ENCODE assay signal across 21 cellular contexts in the genomic region with DNA sequence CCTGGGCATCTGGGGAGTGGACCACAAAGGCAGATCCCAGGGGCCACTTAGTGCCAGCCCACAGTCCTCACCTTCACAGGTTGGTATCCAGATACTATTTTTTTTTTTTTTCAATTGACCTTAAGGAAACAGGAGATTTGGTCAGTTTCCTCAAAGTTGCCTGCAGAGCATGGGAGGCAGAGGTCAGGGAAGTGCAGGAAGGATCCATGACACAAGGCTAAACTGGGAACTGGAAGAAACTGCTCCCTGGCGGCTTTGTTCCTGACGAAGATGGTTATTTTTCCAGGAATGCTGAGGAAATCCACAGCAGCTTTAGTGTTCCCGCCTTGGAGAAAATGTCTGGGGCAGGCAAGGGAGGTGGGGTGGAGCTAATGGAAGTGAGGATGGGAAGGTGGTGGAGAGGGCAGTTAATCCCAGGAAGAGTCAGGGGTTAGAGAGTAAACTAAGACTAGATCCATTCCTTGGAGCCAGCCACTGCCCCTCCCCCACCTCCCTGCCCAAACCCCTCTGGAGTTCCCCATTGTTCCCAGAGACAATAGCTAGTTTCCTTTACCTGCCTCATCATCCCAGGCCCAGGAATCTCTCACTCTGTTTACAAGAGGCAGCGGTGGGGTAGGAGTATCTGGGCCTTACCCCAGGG. TPM values are rescaled to one million over a fixed set of nuclear protein-coding genes. Genes with fewer than 3 reads are reported as not detected.
DNase-seq lines count a peak whose midpoint lies in the region; ATAC-seq and TF ChIP-seq lines count a peak whose summit lies in the region.
"Had no signal": no experiment of that assay in that cellular context is flagged by ENCODE, and none has a peak within 500 bp of the region (broad histone marks: within the 10 kb centered on the region; RNA-seq: fewer than 3 reads in every experiment).

No MANE protein-coding gene starts in this region.

- DNase-seq in CD8-positive, alpha-beta memory T cell: no peak
- DNase-seq in SJCRH30 (no peak), left ventricle myocardium superior (peak; percentile 29), D341Med (ENCODE audit: low spot score) (no peak), nephron progenitor cell (no peak), anterior cingulate cortex (lab: John Stamatoyannopoulos, UW) (no peak)
- DNase-seq: ACHN; activated CD4-positive, alpha-beta T cell treated with anti-CD3 and anti-CD28 coated beads for 4 hours; effector CD8-positive, alpha-beta T cell; NCI-H146; NCI-H446 treated with DMSO at 0.1 percent for 48 hours; spleen; stimulated activated naive CD4-positive, alpha-beta T cell treated with Interleukin-2 at 50 U/mL for 16 hours; T-helper 9 cell had no signal

- ATAC-seq in left ventricle myocardium superior (peak; percentile 56), GM18520 (IDR thresholded peaks at IDR 0.05; ENCODE audit: unreplicated experiment) (no peak)

- H3K4me3 Mint-ChIP-seq in CD8-positive, alpha-beta memory T cell: no peak overlapping the region
- H3K4me3 Mint-ChIP-seq in nephron: no peak overlapping the region
- no peak overlapping the region for H3K4me3 Mint-ChIP-seq in nephron progenitor cell
- H3K4me3 Mint-ChIP-seq: activated naive CD8-positive, alpha-beta T cell had no signal

- no peaks in the 10 kb centered on the region for H3K4me1 ChIP-seq in CD8-positive, alpha-beta memory T cell (ENCODE audit: insufficient read depth, low read length)
- peaks cover 59% of the 10 kb centered on the region for H3K4me1 ChIP-seq in SJCRH30
- H3K4me1 ChIP-seq: spleen had no signal

- CTCF ChIA-PET in CD8-positive, alpha-beta memory T cell (lab: Charles Lee): interaction anchor here (0.6 to 1.3 kb wide), 2 partner anchors 14 to 20 kb away, joined by 3 read pairs; no protein-coding TSS in a partner anchor

- peaks cover 9 to 30% of the 10 kb centered on the region in 2 donors for H3K27me3 Mint-ChIP-seq in CD8-positive, alpha-beta memory T cell
- H3K27me3 Mint-ChIP-seq in nephron (ENCODE audit: low read depth) (peaks cover 6% of the 10 kb centered on the region), nephron progenitor cell (ENCODE audit: low read depth, poor library complexity) (peaks cover 13% of the 10 kb centered on the region)

- no peaks in the 10 kb centered on the region for H3K4me1 Mint-ChIP-seq in CD8-positive, alpha-beta memory T cell
- H3K4me1 Mint-ChIP-seq in nephron (peaks cover 46% of the 10 kb centered on the region), nephron progenitor cell (peaks cover 51% of the 10 kb centered on the region)

- no peaks in the 10 kb centered on the region for H3K27me3 ChIP-seq in CD8-positive, alpha-beta memory T cell (ENCODE audit: insufficient read depth, low read length, poor library complexity, severe bottlenecking)
- H3K27me3 ChIP-seq in SJCRH30: no peaks in the 10 kb centered on the region
- H3K27me3 ChIP-seq: foreskin keratinocyte, spleen had no signal

- intact Hi-C loops in left ventricle myocardium superior (cut with micrococcal nuclease): no loop called here

- no peaks in the 10 kb centered on the region for H3K36me3 ChIP-seq in CD8-positive, alpha-beta memory T cell (ENCODE audit: insufficient read depth, low read length)
- H3K36me3 ChIP-seq in SJCRH30: no peaks in the 10 kb centered on the region
- H3K36me3 ChIP-seq: spleen had no signal

- no peak overlapping the region for H3K4me3 ChIP-seq in CD8-positive, alpha-beta memory T cell (ENCODE audit: low read length)
- no peak overlapping the region for H3K4me3 ChIP-seq in SJCRH30
- H3K4me3 ChIP-seq: spleen had no signal

- H3K9me3 Mint-ChIP-seq in CD8-positive, alpha-beta memory T cell: no peaks in the 10 kb centered on the region
- no peaks in the 10 kb centered on the region for H3K9me3 Mint-ChIP-seq in nephron
- no peaks in the 10 kb centered on the region for H3K9me3 Mint-ChIP-seq in nephron progenitor cell

- H3K9me3 ChIP-seq in CD8-positive, alpha-beta memory T cell (ENCODE audit: low read length): no peaks in the 10 kb centered on the region
- no peaks in the 10 kb centered on the region for H3K9me3 ChIP-seq in SJCRH30 (replicated peaks)
- H3K9me3 ChIP-seq: spleen had no signal

- POLR2A ChIA-PET in CD8-positive, alpha-beta memory T cell (lab: Charles Lee): no interaction called here

- TF ChIP-seq CTCF in nephron (IDR thresholded peaks at IDR 0.05; ENCODE audit: unreplicated experiment in 3 of 3) (no peak), nephron progenitor cell (IDR thresholded peaks at IDR 0.05) (no peak)

- H3K36me3 Mint-ChIP-seq in CD8-positive, alpha-beta memory T cell: peaks cover 0 to 3% (median 0%) of the 10 kb centered on the region in 3 donors
- H3K36me3 Mint-ChIP-seq in nephron (ENCODE audit: low read depth) (no peaks in the 10 kb centered on the region), nephron progenitor cell (ENCODE audit: low read depth) (no peaks in the 10 kb centered on the region)
- H3K36me3 Mint-ChIP-seq: activated naive CD8-positive, alpha-beta T cell had no signal

- peak overlapping the region in 1 of 8 donors; percentile 27 for H3K27ac Mint-ChIP-seq in CD8-positive, alpha-beta memory T cell
- H3K27ac Mint-ChIP-seq in nephron: peak overlapping the region; percentile 35 to 72 (median 63)
- no peak overlapping the region for H3K27ac Mint-ChIP-seq in nephron progenitor cell
- H3K27ac Mint-ChIP-seq: activated naive CD8-positive, alpha-beta T cell had no signal

- peak overlapping the region; percentile 47 for H3K27ac ChIP-seq in CD8-positive, alpha-beta memory T cell (ENCODE audit: low read depth, low read length)
- H3K27ac ChIP-seq in SJCRH30: peak overlapping the region; percentile 99
- H3K27ac ChIP-seq: HL-60, spleen had no signal

RNA-seq across cellular contexts. Expression of a gene that starts 14.3 kb away (rescaled TPM):
- not detected for total RNA-seq in CD8-positive, alpha-beta memory T cell
- not detected for polyA plus RNA-seq in CD8-positive, alpha-beta memory T cell
- 106 and 116 TPM in 2 replicates for total RNA-seq in SJCRH30 (2014; rRNA removed; shearing (Covaris generic))
- 0.67 TPM for total RNA-seq in left ventricle myocardium superior
- total RNA-seq: foreskin keratinocyte, mononuclear cell, osteoblast had no signal
- polyA plus RNA-seq: foreskin keratinocyte had no signal

RNA-seq across cellular contexts. Expression of a gene that starts 20.9 kb away (rescaled TPM):
- 100 to 1,000 TPM; 116 TPM for total RNA-seq in CD8-positive, alpha-beta memory T cell
- 3.6 TPM for polyA plus RNA-seq in CD8-positive, alpha-beta memory T cell
- total RNA-seq in SJCRH30 (2014; rRNA removed; shearing (Covaris generic)): 102 and 109 TPM in 2 replicates
- total RNA-seq in left ventricle myocardium superior: 217 TPM

RNA-seq across cellular contexts. Expression of a gene that starts 43.8 kb away (rescaled TPM):
- not detected for total RNA-seq in CD8-positive, alpha-beta memory T cell
- polyA plus RNA-seq in CD8-positive, alpha-beta memory T cell: not detected
- total RNA-seq in SJCRH30 (2014; rRNA removed; shearing (Covaris generic)): 0.20 and 0.97 TPM in 2 replicates
- total RNA-seq in left ventricle myocardium superior: 0.40 TPM
- total RNA-seq: foreskin keratinocyte, osteoblast had no signal
- polyA plus RNA-seq: foreskin keratinocyte had no signal

RNA-seq across cellular contexts. Expression of a gene that starts 44.4 kb away (rescaled TPM):
- total RNA-seq in CD8-positive, alpha-beta memory T cell: 1,000 to 10,000 TPM; 2,387 to 2,400 TPM
- 460 TPM for polyA plus RNA-seq in CD8-positive, alpha-beta memory T cell
- total RNA-seq in SJCRH30 (2014; rRNA removed; shearing (Covaris generic)): 1,351 and 1,358 TPM in 2 replicates
- 873 TPM for total RNA-seq in left ventricle myocardium superior

RNA-seq across cellular contexts. Expression of a gene that starts 54.9 kb away (rescaled TPM):
- total RNA-seq in CD8-positive, alpha-beta memory T cell: 10 to 100 TPM; 34.8 to 35.7 TPM
- polyA plus RNA-seq in CD8-positive, alpha-beta memory T cell: 49.0 TPM
- total RNA-seq in SJCRH30 (2014; rRNA removed; shearing (Covaris generic)): 27.8 and 28.5 TPM in 2 replicates
- total RNA-seq in left ventricle myocardium superior: 20.0 TPM

Comparison
In these comparisons a context has a peak if more than half of its experiments do, and no peak if none do; other contexts are left out.
1. RNA of a gene that starts 14.3 kb away (total RNA-seq): 106 to 116 TPM in SJCRH30; 0.67 TPM in left ventricle myocardium superior (single experiment) and not detected in CD8-positive, alpha-beta memory T cell; every median in the first group is over 10 times any median in the second.